Comparison of ENCODE assay signal across 1 cellular context in genomic region chr4:4991541-4992099, GRCh38.
TF ChIP-seq lines count a peak whose summit lies in the region.

No MANE protein-coding gene starts in this region.

TF ChIP-seq in IMR-90, 13 proteins besides CTCF, POLR2A, EP300 and RAD21:
- TF ChIP-seq ELK1 (IDR thresholded peaks at IDR 0.05; ENCODE audit: borderline replicate concordance, low read depth, low read length): no peak
- no peak for TF ChIP-seq SMC3 (IDR thresholded peaks at IDR 0.05; ENCODE audit: low read depth, low read length)
- TF ChIP-seq BHLHE40 (IDR thresholded peaks at IDR 0.05; ENCODE audit: low read depth, low read length): no peak
- TF ChIP-seq CEBPB (IDR thresholded peaks at IDR 0.05; ENCODE audit: low read depth, low read length): no peak
- no peak for TF ChIP-seq FOS (IDR thresholded peaks at IDR 0.05; ENCODE audit: low read depth, low read length)
- TF ChIP-seq RCOR1 (IDR thresholded peaks at IDR 0.05; ENCODE audit: insufficient replicate concordance, low read length): no peak
- TF ChIP-seq MAFK (IDR thresholded peaks at IDR 0.05; ENCODE audit: low read depth, low read length): no peak
- no peak for TF ChIP-seq NFE2L2 (IDR thresholded peaks at IDR 0.05; ENCODE audit: low read depth, low read length)
- no peak for TF ChIP-seq MAZ (IDR thresholded peaks at IDR 0.05; ENCODE audit: borderline replicate concordance, low read depth, low read length)
- TF ChIP-seq CHD1 (IDR thresholded peaks at IDR 0.05; ENCODE audit: low read depth, low read length): no peak
- no peak for TF ChIP-seq MXI1 (IDR thresholded peaks at IDR 0.05; ENCODE audit: borderline replicate concordance, low read depth, low read length)
- no peak for TF ChIP-seq RFX5 (IDR thresholded peaks at IDR 0.05; ENCODE audit: low read depth, low read length)
- no peak for TF ChIP-seq USF2 (IDR thresholded peaks at IDR 0.05; ENCODE audit: low read depth, low read length)
TF ChIP-seq in IMR-90: peak in this region for 0.
